ENCODE assay signal across 11 cellular contexts in the genomic region with DNA sequence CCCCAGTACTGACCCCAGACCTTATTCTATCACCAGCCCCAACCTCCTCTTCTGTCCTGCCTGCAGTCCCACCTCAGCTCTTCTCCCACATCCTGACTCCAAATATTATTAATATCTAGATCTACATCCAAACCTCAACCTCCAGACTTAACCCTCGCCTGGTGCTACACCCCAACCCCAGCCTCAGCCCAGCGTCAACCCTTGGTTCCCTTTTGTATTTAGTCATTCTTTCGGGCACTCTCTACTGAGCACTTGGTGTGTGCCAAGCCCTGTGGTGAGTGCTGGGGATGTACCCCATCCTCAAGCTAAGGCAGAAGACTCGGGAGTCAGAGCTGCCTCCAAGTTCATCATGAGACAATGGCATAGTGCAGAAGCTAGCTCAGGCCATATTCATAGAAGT. TPM values are rescaled to one million over a fixed set of nuclear protein-coding genes. Genes with fewer than 3 reads are reported as not detected.
DNase-seq lines count a peak whose midpoint lies in the region; ATAC-seq and TF ChIP-seq lines count a peak whose summit lies in the region.
"Had no signal": no experiment of that assay in that cellular context is flagged by ENCODE, and none has a peak within 500 bp of the region (broad histone marks: within the 10 kb centered on the region; RNA-seq: fewer than 3 reads in every experiment).

No MANE protein-coding gene starts in this region.

- H3K4me2 ChIP-seq in mesendoderm (ENCODE audit: low read length), result no peak overlapping the region

- no peaks in the 10 kb centered on the region for H3K9me3 Mint-ChIP-seq in activated T-cell treated with anti-CD3 and anti-CD28 coated beads, Interleukin-2, amount 50 U/mL, for 4 hours

- H3K9ac ChIP-seq in mesendoderm (ENCODE audit: low read length), result peak overlapping the region; percentile 4

- peak overlapping the region; percentile 77 for H2AK5ac ChIP-seq in mesendoderm (ENCODE audit: low read length)

- H3K27me3 Mint-ChIP-seq in activated T-cell treated with anti-CD3 and anti-CD28 coated beads, Interleukin-2, amount 50 U/mL, for 4 hours (ENCODE audit: low read depth), result no peaks in the 10 kb centered on the region

- H3K4me3 ChIP-seq in mesendoderm (ENCODE audit: low read length) (no peak overlapping the region), upper lobe of right lung (peak overlapping the region; percentile 48), heart left ventricle (peak overlapping the region in 1 of 12 donors; percentile 60), lower lobe of right lung (no peak overlapping the region)

- peaks cover 74% of the 10 kb centered on the region for H3K4me1 Mint-ChIP-seq in activated T-cell treated with anti-CD3 and anti-CD28 coated beads, Interleukin-2, amount 50 U/mL, for 4 hours (ENCODE audit: low read depth)

- H2BK120ac ChIP-seq in mesendoderm (ENCODE audit: low read depth, low read length), result no peak overlapping the region

- H3K36me3 Mint-ChIP-seq in activated T-cell treated with anti-CD3 and anti-CD28 coated beads, Interleukin-2, amount 50 U/mL, for 4 hours (ENCODE audit: insufficient read depth), result peaks cover 1% of the 10 kb centered on the region

- no peak overlapping the region for H3K18ac ChIP-seq in mesendoderm (ENCODE audit: low read length)

- no peaks in the 10 kb centered on the region for H3K79me2 ChIP-seq in mesendoderm (ENCODE audit: control insufficient read depth, insufficient read depth, low read length)

- no peaks in the 10 kb centered on the region for H3K9me3 ChIP-seq in upper lobe of right lung
- H3K9me3 ChIP-seq in heart left ventricle, result no peaks in the 10 kb centered on the region
- H3K9me3 ChIP-seq in lower lobe of right lung, result no peaks in the 10 kb centered on the region

- no peaks in the 10 kb centered on the region for H3K79me1 ChIP-seq in mesendoderm (ENCODE audit: low read length)

- H3K27me3 ChIP-seq in mesendoderm (ENCODE audit: insufficient read depth, low read length, poor library complexity) (peaks cover 10% of the 10 kb centered on the region), upper lobe of right lung (peaks cover 24% of the 10 kb centered on the region), heart left ventricle (peaks cover 0 to 35% (median 23%) of the 10 kb centered on the region in 9 donors), lower lobe of right lung (ENCODE audit: low read depth) (peaks cover 28% of the 10 kb centered on the region)

- H3K4me3 Mint-ChIP-seq in activated T-cell treated with anti-CD3 and anti-CD28 coated beads, Interleukin-2, amount 50 U/mL, for 4 hours, result peak overlapping the region; percentile 88

- no peak for TF ChIP-seq POLR2A in heart left ventricle (IDR thresholded peaks at IDR 0.05)

- peak overlapping the region; percentile 21 for H4K5ac ChIP-seq in mesendoderm (ENCODE audit: low read length)

- no CpG with 5 or more reads among the region's 4 CpGs for WGBS in mesendoderm (ENCODE audit: extremely low coverage, insufficient coverage, low lambda C conversion rate)
- 93 to 98% (median 95%) methylated on average over 4 of the region's 4 CpGs for WGBS in heart left ventricle, 4 donors

- H3K4ac ChIP-seq in mesendoderm (ENCODE audit: low read depth, low read length), result no peak overlapping the region

- H3K23ac ChIP-seq in mesendoderm (ENCODE audit: low read length), result no peak overlapping the region

- peak overlapping the region; percentile 91 for H3K56ac ChIP-seq in mesendoderm (ENCODE audit: low read length)

- peak overlapping the region; percentile 43 for H2BK5ac ChIP-seq in mesendoderm (ENCODE audit: low read length)

- H3K4me1 ChIP-seq in mesendoderm (ENCODE audit: control insufficient read depth, low read depth, low read length) (peaks cover 22% of the 10 kb centered on the region), upper lobe of right lung (no peaks in the 10 kb centered on the region), heart left ventricle (peaks cover 0 to 56% (median 2%) of the 10 kb centered on the region in 12 donors), lower lobe of right lung (peaks cover 18% of the 10 kb centered on the region)

- peak; percentile 39 for DNase-seq in stimulated activated CD4-positive, alpha-beta T cell treated with anti-CD3 and anti-CD28 coated beads, Interleukin-15, amount 100 ng/mL, for 24 hours
- no peak for DNase-seq in stimulated activated CD4-positive, alpha-beta T cell treated with anti-CD3 and anti-CD28 coated beads, Interleukin-4, amount 100 ng/mL, for 4 hours
- DNase-seq in activated T-cell treated with anti-CD3 and anti-CD28 coated beads, Interleukin-2, amount 50 U/mL, for 4 hours, result no peak
- DNase-seq in mesendoderm (no peak), upper lobe of right lung (no peak), heart left ventricle (no peak), lower lobe of right lung (no peak)
- DNase-seq: EL, NCI-H1092 had no signal

- intact Hi-C loops in upper lobe of right lung (cut with DNase I), result no loop called here
- intact Hi-C loops in heart left ventricle (cut with DNase I), result no loop called here
- intact Hi-C loops in lower lobe of right lung (cut with DNase I), result no loop called here

- no peak overlapping the region for H3K27ac ChIP-seq in mesendoderm (ENCODE audit: low read depth, low read length)
- no peak overlapping the region for H3K27ac ChIP-seq in upper lobe of right lung
- H3K27ac ChIP-seq in heart left ventricle, result peak overlapping the region in 1 of 12 donors; percentile 80
- no peak overlapping the region for H3K27ac ChIP-seq in lower lobe of right lung

- no peak for ATAC-seq in activated T-cell treated with anti-CD3 and anti-CD28 coated beads, Interleukin-2, amount 50 U/mL, for 4 hours
- ATAC-seq in upper lobe of right lung (no peak), heart left ventricle (no peak), lower lobe of right lung (no peak), HG03175 (IDR thresholded peaks at IDR 0.05; ENCODE audit: unreplicated experiment) (no peak)

- no peak for TF ChIP-seq CTCF in upper lobe of right lung (IDR thresholded peaks at IDR 0.05)
- TF ChIP-seq CTCF in heart left ventricle (IDR thresholded peaks at IDR 0.05), result no peak
- no peak for TF ChIP-seq CTCF in lower lobe of right lung (IDR thresholded peaks at IDR 0.05)

- H3K36me3 ChIP-seq in mesendoderm (ENCODE audit: control insufficient read depth, insufficient read depth, low read length) (no peaks in the 10 kb centered on the region), upper lobe of right lung (no peaks in the 10 kb centered on the region), heart left ventricle (no peaks in the 10 kb centered on the region), lower lobe of right lung (no peaks in the 10 kb centered on the region)

- H2BK15ac ChIP-seq in mesendoderm (replicated peaks; ENCODE audit: low read depth), result no peak overlapping the region

- no peak overlapping the region for H4K8ac ChIP-seq in mesendoderm (ENCODE audit: low read depth, low read length)

RNA-seq across cellular contexts. Expression of a gene that starts 1.1 kb away (rescaled TPM):
- total RNA-seq in activated T-cell treated with anti-CD3 and anti-CD28 coated beads, Interleukin-2, amount 50 U/mL, for 4 hours, result 1 to 10 TPM; 4.9 to 7.5 (median 5.2) TPM
- 0.90 TPM for polyA plus RNA-seq in mesendoderm (2013, experiment 1 of 2)
- 0.87 TPM for polyA plus RNA-seq in mesendoderm (2013, experiment 2 of 2)
- total RNA-seq in upper lobe of right lung, result 0.81 TPM
- under 1 TPM in 1 of 9 donors, not detected in 8; 0.64 TPM for total RNA-seq in heart left ventricle
- polyA plus RNA-seq in heart left ventricle, result under 1 TPM in 1 of 2 donors, not detected in 1; 0.08 TPM
- total RNA-seq in lower lobe of right lung, result 1.6 TPM
- total RNA-seq: NCI-H460 had no signal

RNA-seq across cellular contexts. Expression of a gene that starts 31.9 kb away (rescaled TPM):
- 10 to 100 TPM; 18.6 to 20.0 (median 19.1) TPM for total RNA-seq in activated T-cell treated with anti-CD3 and anti-CD28 coated beads, Interleukin-2, amount 50 U/mL, for 4 hours
- 12.5 TPM for polyA plus RNA-seq in mesendoderm (2013, experiment 1 of 2)
- polyA plus RNA-seq in mesendoderm (2013, experiment 2 of 2), result 13.3 TPM
- total RNA-seq in upper lobe of right lung (6.2 TPM), heart left ventricle (10 to 100 TPM in 3 of 9 donors, 1 to 10 TPM in 6; 5.8 to 19.7 (median 8.2) TPM), lower lobe of right lung (4.3 TPM)
- polyA plus RNA-seq in heart left ventricle, result 10 to 100 TPM in 1 of 2 donors, 1 to 10 TPM in 1; 8.4 to 20.5 TPM
